In the genomic region with DNA sequence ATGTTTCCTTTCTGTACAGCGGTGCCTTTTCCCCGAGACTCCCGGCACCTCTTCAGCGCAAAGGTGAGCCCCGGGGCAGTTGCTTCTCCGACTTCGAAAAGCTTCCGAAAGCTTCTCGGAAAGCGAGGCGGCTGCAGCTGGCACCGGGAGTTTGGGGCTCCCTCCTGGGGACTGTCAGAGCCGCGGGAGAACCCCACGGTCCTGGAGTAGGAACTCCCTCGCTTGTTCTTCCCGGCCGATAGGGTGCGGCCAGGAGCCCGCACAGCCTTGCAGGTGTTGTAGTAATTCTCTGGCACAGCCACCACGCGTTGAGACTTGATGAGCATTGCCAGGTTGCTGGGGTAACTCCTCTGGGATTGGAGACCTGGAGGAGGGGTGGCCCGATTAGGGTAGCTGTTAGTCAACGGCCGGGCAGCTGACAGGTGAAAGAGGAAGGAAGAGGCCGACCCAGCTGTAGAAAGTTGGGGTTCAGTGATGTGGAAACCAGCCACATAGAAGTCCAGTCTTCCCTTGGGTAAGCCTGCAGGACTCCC, we compare ENCODE assay signal across 1 cellular context.
TF ChIP-seq lines count a peak whose summit lies in the region.

No MANE protein-coding gene starts in this region.

TF ChIP-seq in HepG2, 621 proteins besides CTCF, POLR2A, EP300 and RAD21 (continued from another document and continues in another):
- TF ChIP-seq HNF1B (CRISPR knock-in tag; IDR thresholded peaks at IDR 0.05) (peak; percentile 90), ISL2 (CRISPR knock-in tag; IDR thresholded peaks at IDR 0.05) (peak; percentile 9; the same call in 1 of the 2 replicates), ATF1 (CRISPR knock-in tag; IDR thresholded peaks at IDR 0.05) (no peak), ZNF263 (CRISPR knock-in tag; IDR thresholded peaks at IDR 0.05) (peak; percentile 61), ZNF724P (CRISPR knock-in tag; IDR thresholded peaks at IDR 0.05; ENCODE audit: borderline replicate concordance) (peak; percentile 75; the same call in 1 of the 2 replicates), POLR2AphosphoS2 (IDR thresholded peaks at IDR 0.05; ENCODE audit: low read depth, low read length) (no peak), IKZF1 (IDR thresholded peaks at IDR 0.05) (no peak), FOSL2 (CRISPR knock-in tag; IDR thresholded peaks at IDR 0.05) (0 out of 2 replicates have a peak, but pooled peaks have one; percentile 5), HOXA5 (CRISPR knock-in tag; IDR thresholded peaks at IDR 0.05) (peak; percentile 36; the same call in 1 of the 2 replicates), ZNF274 (CRISPR knock-in tag; IDR thresholded peaks at IDR 0.05) (0 out of 2 replicates have a peak, but pooled peaks have one; percentile 42), THAP11 (CRISPR knock-in tag; IDR thresholded peaks at IDR 0.05) (no peak), KLF16 (CRISPR knock-in tag; IDR thresholded peaks at IDR 0.05) (peak in 1 of 2 experiments; percentile 29; a peak in 1 of 4 replicates), ZNF598 (CRISPR knock-in tag; IDR thresholded peaks at IDR 0.05; ENCODE audit: borderline replicate concordance) (peak; percentile 73; the same call in 1 of the 2 replicates), ELF1 (CRISPR knock-in tag; IDR thresholded peaks at IDR 0.05) (peak; percentile 21; the same call in 1 of the 2 replicates), RFX5 (IDR thresholded peaks at IDR 0.05; ENCODE audit: low read depth, low read length) (no peak), ZNF83 (CRISPR knock-in tag; IDR thresholded peaks at IDR 0.05; ENCODE audit: borderline replicate concordance) (no peak), SNAPC2 (CRISPR knock-in tag; IDR thresholded peaks at IDR 0.05) (peak; percentile 64; the same call in 1 of the 2 replicates), RBAK (CRISPR knock-in tag; IDR thresholded peaks at IDR 0.05) (no peak), ZBTB14 (CRISPR knock-in tag; IDR thresholded peaks at IDR 0.05) (0 out of 2 replicates have a peak, but pooled peaks have one; percentile 2), CBX1 (IDR thresholded peaks at IDR 0.05; ENCODE audit: low read depth) (no peak), SIN3A (IDR thresholded peaks at IDR 0.05; ENCODE audit: borderline replicate concordance, low read depth, low read length) (peak; percentile 95), ZBTB46 (CRISPR knock-in tag; IDR thresholded peaks at IDR 0.05; ENCODE audit: borderline replicate concordance) (no peak), ZNF431 (CRISPR knock-in tag; IDR thresholded peaks at IDR 0.05; ENCODE audit: borderline replicate concordance, low read depth) (no peak), HES4 (CRISPR knock-in tag; IDR thresholded peaks at IDR 0.05; ENCODE audit: borderline replicate concordance) (no peak), CEBPG (CRISPR knock-in tag; IDR thresholded peaks at IDR 0.05) (peak; percentile 45), ZMYM3 (CRISPR knock-in tag; IDR thresholded peaks at IDR 0.05) (0 out of 2 replicates have a peak, but pooled peaks have one; percentile 39), STAG1 (CRISPR knock-in tag; IDR thresholded peaks at IDR 0.05) (peak; percentile 59), ZKSCAN8 (CRISPR knock-in tag; IDR thresholded peaks at IDR 0.05; ENCODE audit: borderline replicate concordance) (peak; percentile 59; the same call in 1 of the 2 replicates), RFXAP (CRISPR knock-in tag; IDR thresholded peaks at IDR 0.05; ENCODE audit: borderline replicate concordance) (0 out of 2 replicates have a peak, but pooled peaks have one; percentile 26), ZNF639 (CRISPR knock-in tag; conservative IDR thresholded peaks at IDR 0.05) (no peak), ZSCAN9 (CRISPR knock-in tag; IDR thresholded peaks at IDR 0.05; ENCODE audit: borderline replicate concordance) (peak; percentile 44; the same call in 1 of the 2 replicates), PTBP1 (IDR thresholded peaks at IDR 0.05; ENCODE audit: low read depth, low read length, poor library complexity, severe bottlenecking) (no peak), ZNF143 (CRISPR knock-in tag; IDR thresholded peaks at IDR 0.05) (no peak), ZNF891 (CRISPR knock-in tag; IDR thresholded peaks at IDR 0.05) (peak; percentile 88), RELA (CRISPR knock-in tag; IDR thresholded peaks at IDR 0.05) (no peak), ZNF232 (CRISPR knock-in tag; IDR thresholded peaks at IDR 0.05; ENCODE audit: borderline replicate concordance) (peak; percentile 84; the same call in 1 of the 2 replicates)
- TF ChIP-seq, protein P1, sequence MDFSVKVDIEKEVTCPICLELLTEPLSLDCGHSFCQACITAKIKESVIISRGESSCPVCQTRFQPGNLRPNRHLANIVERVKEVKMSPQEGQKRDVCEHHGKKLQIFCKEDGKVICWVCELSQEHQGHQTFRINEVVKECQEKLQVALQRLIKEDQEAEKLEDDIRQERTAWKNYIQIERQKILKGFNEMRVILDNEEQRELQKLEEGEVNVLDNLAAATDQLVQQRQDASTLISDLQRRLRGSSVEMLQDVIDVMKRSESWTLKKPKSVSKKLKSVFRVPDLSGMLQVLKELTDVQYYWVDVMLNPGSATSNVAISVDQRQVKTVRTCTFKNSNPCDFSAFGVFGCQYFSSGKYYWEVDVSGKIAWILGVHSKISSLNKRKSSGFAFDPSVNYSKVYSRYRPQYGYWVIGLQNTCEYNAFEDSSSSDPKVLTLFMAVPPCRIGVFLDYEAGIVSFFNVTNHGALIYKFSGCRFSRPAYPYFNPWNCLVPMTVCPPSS (IDR thresholded peaks at IDR 0.05), result no peak
- TF ChIP-seq, protein P2, sequence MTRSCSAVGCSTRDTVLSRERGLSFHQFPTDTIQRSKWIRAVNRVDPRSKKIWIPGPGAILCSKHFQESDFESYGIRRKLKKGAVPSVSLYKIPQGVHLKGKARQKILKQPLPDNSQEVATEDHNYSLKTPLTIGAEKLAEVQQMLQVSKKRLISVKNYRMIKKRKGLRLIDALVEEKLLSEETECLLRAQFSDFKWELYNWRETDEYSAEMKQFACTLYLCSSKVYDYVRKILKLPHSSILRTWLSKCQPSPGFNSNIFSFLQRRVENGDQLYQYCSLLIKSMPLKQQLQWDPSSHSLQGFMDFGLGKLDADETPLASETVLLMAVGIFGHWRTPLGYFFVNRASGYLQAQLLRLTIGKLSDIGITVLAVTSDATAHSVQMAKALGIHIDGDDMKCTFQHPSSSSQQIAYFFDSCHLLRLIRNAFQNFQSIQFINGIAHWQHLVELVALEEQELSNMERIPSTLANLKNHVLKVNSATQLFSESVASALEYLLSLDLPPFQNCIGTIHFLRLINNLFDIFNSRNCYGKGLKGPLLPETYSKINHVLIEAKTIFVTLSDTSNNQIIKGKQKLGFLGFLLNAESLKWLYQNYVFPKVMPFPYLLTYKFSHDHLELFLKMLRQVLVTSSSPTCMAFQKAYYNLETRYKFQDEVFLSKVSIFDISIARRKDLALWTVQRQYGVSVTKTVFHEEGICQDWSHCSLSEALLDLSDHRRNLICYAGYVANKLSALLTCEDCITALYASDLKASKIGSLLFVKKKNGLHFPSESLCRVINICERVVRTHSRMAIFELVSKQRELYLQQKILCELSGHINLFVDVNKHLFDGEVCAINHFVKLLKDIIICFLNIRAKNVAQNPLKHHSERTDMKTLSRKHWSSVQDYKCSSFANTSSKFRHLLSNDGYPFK (CRISPR knock-in tag; IDR thresholded peaks at IDR 0.05; ENCODE audit: borderline replicate concordance), result peak; percentile 77; the same call in 1 of the 2 replicates
- TF ChIP-seq, protein P3, sequence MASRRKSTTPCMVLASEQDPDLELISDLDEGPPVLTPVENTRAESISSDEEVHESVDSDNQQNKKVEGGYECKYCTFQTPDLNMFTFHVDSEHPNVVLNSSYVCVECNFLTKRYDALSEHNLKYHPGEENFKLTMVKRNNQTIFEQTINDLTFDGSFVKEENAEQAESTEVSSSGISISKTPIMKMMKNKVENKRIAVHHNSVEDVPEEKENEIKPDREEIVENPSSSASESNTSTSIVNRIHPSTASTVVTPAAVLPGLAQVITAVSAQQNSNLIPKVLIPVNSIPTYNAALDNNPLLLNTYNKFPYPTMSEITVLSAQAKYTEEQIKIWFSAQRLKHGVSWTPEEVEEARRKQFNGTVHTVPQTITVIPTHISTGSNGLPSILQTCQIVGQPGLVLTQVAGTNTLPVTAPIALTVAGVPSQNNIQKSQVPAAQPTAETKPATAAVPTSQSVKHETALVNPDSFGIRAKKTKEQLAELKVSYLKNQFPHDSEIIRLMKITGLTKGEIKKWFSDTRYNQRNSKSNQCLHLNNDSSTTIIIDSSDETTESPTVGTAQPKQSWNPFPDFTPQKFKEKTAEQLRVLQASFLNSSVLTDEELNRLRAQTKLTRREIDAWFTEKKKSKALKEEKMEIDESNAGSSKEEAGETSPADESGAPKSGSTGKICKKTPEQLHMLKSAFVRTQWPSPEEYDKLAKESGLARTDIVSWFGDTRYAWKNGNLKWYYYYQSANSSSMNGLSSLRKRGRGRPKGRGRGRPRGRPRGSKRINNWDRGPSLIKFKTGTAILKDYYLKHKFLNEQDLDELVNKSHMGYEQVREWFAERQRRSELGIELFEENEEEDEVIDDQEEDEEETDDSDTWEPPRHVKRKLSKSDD (CRISPR knock-in tag; IDR thresholded peaks at IDR 0.05; ENCODE audit: low read depth), result no peak
- TF ChIP-seq, protein P4, sequence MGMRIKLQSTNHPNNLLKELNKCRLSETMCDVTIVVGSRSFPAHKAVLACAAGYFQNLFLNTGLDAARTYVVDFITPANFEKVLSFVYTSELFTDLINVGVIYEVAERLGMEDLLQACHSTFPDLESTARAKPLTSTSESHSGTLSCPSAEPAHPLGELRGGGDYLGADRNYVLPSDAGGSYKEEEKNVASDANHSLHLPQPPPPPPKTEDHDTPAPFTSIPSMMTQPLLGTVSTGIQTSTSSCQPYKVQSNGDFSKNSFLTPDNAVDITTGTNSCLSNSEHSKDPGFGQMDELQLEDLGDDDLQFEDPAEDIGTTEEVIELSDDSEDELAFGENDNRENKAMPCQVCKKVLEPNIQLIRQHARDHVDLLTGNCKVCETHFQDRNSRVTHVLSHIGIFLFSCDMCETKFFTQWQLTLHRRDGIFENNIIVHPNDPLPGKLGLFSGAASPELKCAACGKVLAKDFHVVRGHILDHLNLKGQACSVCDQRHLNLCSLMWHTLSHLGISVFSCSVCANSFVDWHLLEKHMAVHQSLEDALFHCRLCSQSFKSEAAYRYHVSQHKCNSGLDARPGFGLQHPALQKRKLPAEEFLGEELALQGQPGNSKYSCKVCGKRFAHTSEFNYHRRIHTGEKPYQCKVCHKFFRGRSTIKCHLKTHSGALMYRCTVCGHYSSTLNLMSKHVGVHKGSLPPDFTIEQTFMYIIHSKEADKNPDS (CRISPR knock-in tag; IDR thresholded peaks at IDR 0.05), result no peak
- TF ChIP-seq, protein P5, sequence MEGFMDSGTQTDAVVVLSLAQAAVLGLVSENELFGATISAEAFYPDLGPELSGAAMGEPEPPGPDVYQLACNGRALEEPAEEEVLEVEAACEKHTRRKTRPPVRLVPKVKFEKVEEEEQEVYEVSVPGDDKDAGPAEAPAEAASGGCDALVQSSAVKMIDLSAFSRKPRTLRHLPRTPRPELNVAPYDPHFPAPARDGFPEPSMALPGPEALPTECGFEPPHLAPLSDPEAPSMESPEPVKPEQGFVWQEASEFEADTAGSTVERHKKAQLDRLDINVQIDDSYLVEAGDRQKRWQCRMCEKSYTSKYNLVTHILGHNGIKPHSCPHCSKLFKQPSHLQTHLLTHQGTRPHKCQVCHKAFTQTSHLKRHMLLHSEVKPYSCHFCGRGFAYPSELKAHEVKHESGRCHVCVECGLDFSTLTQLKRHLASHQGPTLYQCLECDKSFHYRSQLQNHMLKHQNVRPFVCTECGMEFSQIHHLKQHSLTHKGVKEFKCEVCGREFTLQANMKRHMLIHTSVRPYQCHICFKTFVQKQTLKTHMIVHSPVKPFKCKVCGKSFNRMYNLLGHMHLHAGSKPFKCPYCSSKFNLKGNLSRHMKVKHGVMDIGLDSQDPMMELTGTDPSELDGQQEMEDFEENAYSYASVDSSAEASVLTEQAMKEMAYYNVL (CRISPR knock-in tag; IDR thresholded peaks at IDR 0.05; ENCODE audit: borderline replicate concordance), result peak; percentile 46; the same call in 1 of the 2 replicates
